In the genomic region with DNA sequence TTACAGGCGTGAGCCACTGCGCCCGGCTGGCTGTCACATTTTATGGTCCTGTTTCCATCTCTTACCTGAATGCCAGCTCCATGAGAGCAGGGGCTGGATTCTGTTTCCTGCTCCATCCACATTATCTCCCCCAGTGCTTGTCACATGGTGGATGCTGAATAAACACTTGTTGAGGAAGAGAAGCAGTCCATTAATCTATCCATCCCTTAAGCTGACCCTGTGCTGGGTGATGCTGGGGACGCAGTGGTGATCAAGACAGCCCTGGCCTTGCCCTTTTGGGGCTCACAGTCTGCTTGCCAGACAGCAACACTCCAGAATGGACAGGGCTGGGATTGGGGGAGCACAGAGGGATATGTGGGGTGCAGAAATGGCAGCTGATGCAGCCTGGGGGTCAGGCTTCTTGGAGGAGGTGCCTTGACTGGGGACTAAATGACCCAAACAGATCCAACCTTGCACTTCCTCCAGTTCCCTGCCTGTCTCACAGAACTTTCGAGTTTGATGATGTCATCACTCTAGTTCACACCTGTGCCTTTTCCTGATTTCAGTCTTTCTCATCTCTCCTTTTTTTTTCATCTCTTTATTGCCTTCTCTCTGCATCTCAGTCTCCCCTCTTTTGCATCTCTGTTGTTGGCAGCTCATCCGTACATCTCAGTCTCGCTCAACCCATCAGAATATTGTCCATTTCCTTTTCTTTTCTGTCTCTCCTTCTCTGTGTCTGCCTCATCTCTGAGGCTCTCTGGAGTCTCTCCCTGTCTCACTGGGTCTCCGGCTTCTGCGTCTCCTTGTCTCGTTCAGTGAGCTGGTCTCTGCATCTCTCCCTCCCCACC, we compare ENCODE assay signal across 1 cellular context.
TF ChIP-seq lines count a peak whose summit lies in the region.

No MANE protein-coding gene starts in this region.

TF ChIP-seq in GM12878, 131 proteins besides CTCF, POLR2A, EP300 and RAD21 (continued from another document):
- TF ChIP-seq, protein P1, sequence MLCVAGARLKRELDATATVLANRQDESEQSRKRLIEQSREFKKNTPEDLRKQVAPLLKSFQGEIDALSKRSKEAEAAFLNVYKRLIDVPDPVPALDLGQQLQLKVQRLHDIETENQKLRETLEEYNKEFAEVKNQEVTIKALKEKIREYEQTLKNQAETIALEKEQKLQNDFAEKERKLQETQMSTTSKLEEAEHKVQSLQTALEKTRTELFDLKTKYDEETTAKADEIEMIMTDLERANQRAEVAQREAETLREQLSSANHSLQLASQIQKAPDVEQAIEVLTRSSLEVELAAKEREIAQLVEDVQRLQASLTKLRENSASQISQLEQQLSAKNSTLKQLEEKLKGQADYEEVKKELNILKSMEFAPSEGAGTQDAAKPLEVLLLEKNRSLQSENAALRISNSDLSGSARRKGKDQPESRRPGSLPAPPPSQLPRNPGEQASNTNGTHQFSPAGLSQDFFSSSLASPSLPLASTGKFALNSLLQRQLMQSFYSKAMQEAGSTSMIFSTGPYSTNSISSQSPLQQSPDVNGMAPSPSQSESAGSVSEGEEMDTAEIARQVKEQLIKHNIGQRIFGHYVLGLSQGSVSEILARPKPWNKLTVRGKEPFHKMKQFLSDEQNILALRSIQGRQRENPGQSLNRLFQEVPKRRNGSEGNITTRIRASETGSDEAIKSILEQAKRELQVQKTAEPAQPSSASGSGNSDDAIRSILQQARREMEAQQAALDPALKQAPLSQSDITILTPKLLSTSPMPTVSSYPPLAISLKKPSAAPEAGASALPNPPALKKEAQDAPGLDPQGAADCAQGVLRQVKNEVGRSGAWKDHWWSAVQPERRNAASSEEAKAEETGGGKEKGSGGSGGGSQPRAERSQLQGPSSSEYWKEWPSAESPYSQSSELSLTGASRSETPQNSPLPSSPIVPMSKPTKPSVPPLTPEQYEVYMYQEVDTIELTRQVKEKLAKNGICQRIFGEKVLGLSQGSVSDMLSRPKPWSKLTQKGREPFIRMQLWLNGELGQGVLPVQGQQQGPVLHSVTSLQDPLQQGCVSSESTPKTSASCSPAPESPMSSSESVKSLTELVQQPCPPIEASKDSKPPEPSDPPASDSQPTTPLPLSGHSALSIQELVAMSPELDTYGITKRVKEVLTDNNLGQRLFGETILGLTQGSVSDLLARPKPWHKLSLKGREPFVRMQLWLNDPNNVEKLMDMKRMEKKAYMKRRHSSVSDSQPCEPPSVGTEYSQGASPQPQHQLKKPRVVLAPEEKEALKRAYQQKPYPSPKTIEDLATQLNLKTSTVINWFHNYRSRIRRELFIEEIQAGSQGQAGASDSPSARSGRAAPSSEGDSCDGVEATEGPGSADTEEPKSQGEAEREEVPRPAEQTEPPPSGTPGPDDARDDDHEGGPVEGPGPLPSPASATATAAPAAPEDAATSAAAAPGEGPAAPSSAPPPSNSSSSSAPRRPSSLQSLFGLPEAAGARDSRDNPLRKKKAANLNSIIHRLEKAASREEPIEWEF (IDR thresholded peaks at IDR 0.05; ENCODE audit: insufficient replicate concordance, low read depth, low read length), result no peak
- no peak for TF ChIP-seq MYB (IDR thresholded peaks at IDR 0.05; ENCODE audit: borderline replicate concordance, low read depth, low read length)
- TF ChIP-seq NRF1 (conservative IDR thresholded peaks at IDR 0.05; ENCODE audit: low read depth, low read length), result no peak
- no peak for TF ChIP-seq ZNF384 (IDR thresholded peaks at IDR 0.05; ENCODE audit: borderline replicate concordance, low read depth, low read length)
- TF ChIP-seq POU2F2 (IDR thresholded peaks at IDR 0.05; ENCODE audit: borderline replicate concordance, low read depth, low read length), result no peak
- no peak for TF ChIP-seq RUNX3 (IDR thresholded peaks at IDR 0.05; ENCODE audit: low read length)
- TF ChIP-seq TARDBP (IDR thresholded peaks at IDR 0.05; ENCODE audit: borderline replicate concordance), result no peak
- TF ChIP-seq POLR2AphosphoS2 (IDR thresholded peaks at IDR 0.05; ENCODE audit: low read depth, low read length), result no peak
TF ChIP-seq in GM12878: peak in this region for 10.
